12 cellular contexts compared by ENCODE assay signal in genomic region chr3:69009559-69010410, GRCh38. TPM values are rescaled to one million over a fixed set of nuclear protein-coding genes. Genes with fewer than 3 reads are reported as not detected.
DNase-seq lines count a peak whose midpoint lies in the region; ATAC-seq and TF ChIP-seq lines count a peak whose summit lies in the region.
"Had no signal": no experiment of that assay in that cellular context is flagged by ENCODE, and none has a peak within 500 bp of the region (broad histone marks: within the 10 kb centered on the region; RNA-seq: fewer than 3 reads in every experiment).

No MANE protein-coding gene starts in this region.

- H3K27ac Mint-ChIP-seq in GM23338 = peak overlapping the region; percentile 89
- peak overlapping the region; percentile 53 for H3K27ac Mint-ChIP-seq in stimulated activated effector memory CD8-positive, alpha-beta T cell treated with anti-CD3 and anti-CD28 coated beads, Interleukin-12 subunit alpha, Interleukin-12 subunit beta, amount 100 ng/mL, for 72 hours
- no peak overlapping the region for H3K27ac Mint-ChIP-seq in activated naive CD4-positive, alpha-beta T cell treated with anti-CD3 and anti-CD28 coated beads, Interleukin-2, amount 50 U/mL, for 72 hours
- H3K27ac Mint-ChIP-seq: activated naive CD8-positive, alpha-beta T cell treated with anti-CD3 and anti-CD28 coated beads for 36 hours had no signal

- CTCF ChIA-PET in mammary epithelial cell (lab: Charles Lee; ENCODE audit: low non-redundant PET) = interaction anchor here (0.7 kb wide), 1 partner anchor 243 kb away, joined by 26 read pairs; no protein-coding TSS in a partner anchor

- DNase-seq in GM23338 (ENCODE audit: low spot score) = peak; percentile 92
- peak; percentile 56 for DNase-seq in mammary epithelial cell
- peak; percentile 84 for DNase-seq in iris pigment epithelial cell (ENCODE audit: low read depth)
- DNase-seq in stimulated activated effector memory CD8-positive, alpha-beta T cell treated with anti-CD3 and anti-CD28 coated beads, Interleukin-12 subunit alpha, Interleukin-12 subunit beta, amount 100 ng/mL, for 72 hours (ENCODE audit: low spot score in 2 of 2) = no peak
- no peak for DNase-seq in DMS153 treated with DMSO at 0.1 percent for 48 hours (lab: John Stamatoyannopoulos, UW; ENCODE audit: unreplicated experiment)
- DNase-seq in substantia nigra (lab: John Stamatoyannopoulos, UW) = no peak
- no peak for DNase-seq in NCI-H446 (lab: John Stamatoyannopoulos, UW)
- no peak for DNase-seq in activated naive CD4-positive, alpha-beta T cell treated with anti-CD3 and anti-CD28 coated beads, Interleukin-2, amount 50 U/mL, for 72 hours (ENCODE audit: low spot score in 2 of 2)
- DNase-seq: activated CD4-positive, alpha-beta T cell treated with anti-CD3 and anti-CD28 coated beads for 1 hour; activated naive CD8-positive, alpha-beta T cell treated with anti-CD3 and anti-CD28 coated beads for 36 hours; PC-3 had no signal

- no peak overlapping the region for H2AFZ ChIP-seq in GM23338
- no peak overlapping the region for H2AFZ ChIP-seq in mammary epithelial cell (ENCODE audit: low read depth, low read length)
- H2AFZ ChIP-seq: parathyroid adenoma had no signal

- intact Hi-C loops in mammary epithelial cell (cut with micrococcal nuclease) = loop anchor here (10.0 kb wide), 1 partner anchor 665 kb away; no protein-coding TSS in a partner anchor

- TF ChIP-seq CTCF in GM23338 (conservative IDR thresholded peaks at IDR 0.05; ENCODE audit: low read depth in 2 of 2) (no peak), mammary epithelial cell (conservative IDR thresholded peaks at IDR 0.05 in 1 of 2, IDR thresholded peaks at IDR 0.05 in 1 of 2; ENCODE audit: extremely low read depth in 1 of 2, insufficient read depth in 1 of 2, low read depth in 1 of 2, low read length in 2 of 2) (no peak)

- 0 out of 2 replicates have a peak, but pooled peaks cover 5% of the 10 kb centered on the region for H3K36me3 ChIP-seq in GM23338 (ENCODE audit: insufficient read depth)
- H3K36me3 ChIP-seq in mammary epithelial cell (ENCODE audit: insufficient read depth, low read length) = peaks cover 19% of the 10 kb centered on the region

- no peaks in the 10 kb centered on the region for H3K9me3 Mint-ChIP-seq in GM23338
- H3K9me3 Mint-ChIP-seq in stimulated activated effector memory CD8-positive, alpha-beta T cell treated with anti-CD3 and anti-CD28 coated beads, Interleukin-12 subunit alpha, Interleukin-12 subunit beta, amount 100 ng/mL, for 72 hours = no peaks in the 10 kb centered on the region
- H3K9me3 Mint-ChIP-seq in activated naive CD4-positive, alpha-beta T cell treated with anti-CD3 and anti-CD28 coated beads, Interleukin-2, amount 50 U/mL, for 72 hours = no peaks in the 10 kb centered on the region
- H3K9me3 Mint-ChIP-seq: activated naive CD8-positive, alpha-beta T cell treated with anti-CD3 and anti-CD28 coated beads for 36 hours had no signal

- dilution Hi-C loops in mammary epithelial cell (cut with HindIII; ENCODE audit: low sequenced_read_pairs) = no loop called here

- H3K79me2 ChIP-seq in GM23338 (replicated peaks; ENCODE audit: insufficient read depth) (no peaks in the 10 kb centered on the region), mammary epithelial cell (ENCODE audit: insufficient read depth, low read length) (peaks cover 49% of the 10 kb centered on the region)
- H3K79me2 ChIP-seq: parathyroid adenoma had no signal

- H3K27me3 ChIP-seq in GM23338 (ENCODE audit: insufficient read depth) (peaks cover 5% of the 10 kb centered on the region; the same call in 1 of the 2 replicates), mammary epithelial cell (ENCODE audit: insufficient read depth, low read length) (no peaks in the 10 kb centered on the region)

- H3F3A ChIP-seq in GM23338 (replicated peaks; ENCODE audit: low read depth) = no peaks in the 10 kb centered on the region

- H3K9ac ChIP-seq in mammary epithelial cell (ENCODE audit: insufficient read depth, low read length) = no peak overlapping the region
- H3K9ac ChIP-seq: parathyroid adenoma had no signal

- H3K4me1 Mint-ChIP-seq in GM23338 = peaks cover 57% of the 10 kb centered on the region
- H3K4me1 Mint-ChIP-seq in stimulated activated effector memory CD8-positive, alpha-beta T cell treated with anti-CD3 and anti-CD28 coated beads, Interleukin-12 subunit alpha, Interleukin-12 subunit beta, amount 100 ng/mL, for 72 hours = peaks cover 14% of the 10 kb centered on the region

- in situ Hi-C loops in mammary epithelial cell (cut with MboI; ENCODE audit: low sequenced_read_pairs in 2 of 2) = no loop called here

- H3K4me2 ChIP-seq in GM23338 (peak overlapping the region; percentile 5), mammary epithelial cell (ENCODE audit: insufficient read depth, low read depth, low read length) (peak overlapping the region; percentile 31)

- H4K20me1 ChIP-seq in GM23338 (replicated peaks; ENCODE audit: insufficient read depth) (no peaks in the 10 kb centered on the region), mammary epithelial cell (ENCODE audit: insufficient read depth, low read length) (peaks cover 2% of the 10 kb centered on the region)

- ATAC-seq in GM23338 = peak; percentile 51
- ATAC-seq in stimulated activated effector memory CD8-positive, alpha-beta T cell treated with anti-CD3 and anti-CD28 coated beads, Interleukin-12 subunit alpha, Interleukin-12 subunit beta, amount 100 ng/mL, for 72 hours = no peak
- ATAC-seq in activated naive CD4-positive, alpha-beta T cell treated with anti-CD3 and anti-CD28 coated beads, Interleukin-2, amount 50 U/mL, for 72 hours = no peak
- ATAC-seq: PC-3 had no signal

- H3K9me3 ChIP-seq in mammary epithelial cell (replicated peaks; ENCODE audit: insufficient read depth, low read length) = no peaks in the 10 kb centered on the region

- H3K9me2 ChIP-seq in GM23338 (ENCODE audit: insufficient read depth) = no peaks in the 10 kb centered on the region

- peak overlapping the region; percentile 81 for H3K27ac ChIP-seq in GM23338 (ENCODE audit: low read depth)
- peak overlapping the region; percentile 63 for H3K27ac ChIP-seq in mammary epithelial cell (ENCODE audit: insufficient read depth, low read depth, low read length)
- no peak overlapping the region for H3K27ac ChIP-seq in substantia nigra (ENCODE audit: low read depth, low read length, poor library complexity, severe bottlenecking)
- H3K27ac ChIP-seq: parathyroid adenoma had no signal

- peaks cover 13% of the 10 kb centered on the region for H3K27me3 Mint-ChIP-seq in GM23338 (ENCODE audit: insufficient read depth, low read depth, poor library complexity)
- H3K27me3 Mint-ChIP-seq: activated naive CD8-positive, alpha-beta T cell treated with anti-CD3 and anti-CD28 coated beads for 36 hours had no signal

- no peak overlapping the region for H3K4me3 ChIP-seq in GM23338
- peak overlapping the region in 1 of 3 experiments; percentile 12 for H3K4me3 ChIP-seq in mammary epithelial cell (replicated peaks in 1 of 3; ENCODE audit: insufficient read depth in 1 of 3, low read depth in 2 of 3, low read length in 3 of 3)

- 11% methylated on average over 1 of the region's 3 CpGs for WGBS in mammary epithelial cell (ENCODE audit: low coverage, missing lambda C conversion rate)

- no TSS peak for BruUV-seq in mammary epithelial cell (replicated peaks; lab: Mats Ljungman, UMichigan)

- peaks cover 43% of the 10 kb centered on the region for H3K4me1 ChIP-seq in GM23338 (ENCODE audit: insufficient read depth)
- peaks cover 61% of the 10 kb centered on the region for H3K4me1 ChIP-seq in mammary epithelial cell (ENCODE audit: insufficient read depth, low read length)

- peaks cover 38% of the 10 kb centered on the region for H3K36me3 Mint-ChIP-seq in GM23338 (ENCODE audit: low read depth)
- peaks cover 61% of the 10 kb centered on the region for H3K36me3 Mint-ChIP-seq in stimulated activated effector memory CD8-positive, alpha-beta T cell treated with anti-CD3 and anti-CD28 coated beads, Interleukin-12 subunit alpha, Interleukin-12 subunit beta, amount 100 ng/mL, for 72 hours
- peaks cover 0 to 11% of the 10 kb centered on the region in 2 donors for H3K36me3 Mint-ChIP-seq in activated naive CD4-positive, alpha-beta T cell treated with anti-CD3 and anti-CD28 coated beads, Interleukin-2, amount 50 U/mL, for 72 hours

- peak overlapping the region; percentile 31 for H3K4me3 Mint-ChIP-seq in GM23338
- no peak overlapping the region for H3K4me3 Mint-ChIP-seq in stimulated activated effector memory CD8-positive, alpha-beta T cell treated with anti-CD3 and anti-CD28 coated beads, Interleukin-12 subunit alpha, Interleukin-12 subunit beta, amount 100 ng/mL, for 72 hours
- H3K4me3 Mint-ChIP-seq: activated naive CD8-positive, alpha-beta T cell treated with anti-CD3 and anti-CD28 coated beads for 36 hours had no signal

TF ChIP-seq in GM23338, 12 proteins besides CTCF, POLR2A, EP300 and RAD21 (continues in another document):
- TF ChIP-seq STAT1 (IDR thresholded peaks at IDR 0.05; ENCODE audit: unreplicated experiment) (no peak), JUNB (IDR thresholded peaks at IDR 0.05; ENCODE audit: unreplicated experiment) (no peak)

RNA-seq across cellular contexts. Expression of gene EOGT, which starts 3.7 kb away (rescaled TPM):
- total RNA-seq in GM23338 (2014; rRNA removed; shearing (Covaris generic)) = 26.8 and 27.2 TPM in 2 replicates
- 11.9 and 12.5 TPM in 2 replicates for polyA plus RNA-seq in GM23338 (2016; fragmentation: Nextera tagmentation; extraction: Ambion mirVana)
- total RNA-seq in mammary epithelial cell = 100 to 1,000 TPM in 1 of 2 donors, 10 to 100 TPM in 1; 52.4 to 194 TPM
- 28.8 TPM for polyA plus RNA-seq in mammary epithelial cell
- polyA minus RNA-seq in mammary epithelial cell = 38.8 TPM
- 10 to 100 TPM in 1 of 2 donors, 1 to 10 TPM in 1; 7.9 to 13.7 TPM for total RNA-seq in activated naive CD4-positive, alpha-beta T cell treated with anti-CD3 and anti-CD28 coated beads, Interleukin-2, amount 50 U/mL, for 72 hours

RNA-seq across cellular contexts. Expression of gene TMF1, which starts 42.3 kb away (rescaled TPM):
- total RNA-seq in GM23338 (2014; rRNA removed; shearing (Covaris generic)) = 10.4 and 15.8 TPM in 2 replicates
- polyA plus RNA-seq in GM23338 (2016; fragmentation: Nextera tagmentation; extraction: Ambion mirVana) (21.3 TPM in 2 replicates), mammary epithelial cell (11.9 TPM)
- total RNA-seq in mammary epithelial cell = 10 to 100 TPM; 35.4 to 46.3 TPM
- 12.4 TPM for polyA minus RNA-seq in mammary epithelial cell
- total RNA-seq in activated naive CD4-positive, alpha-beta T cell treated with anti-CD3 and anti-CD28 coated beads, Interleukin-2, amount 50 U/mL, for 72 hours = 10 to 100 TPM; 43.2 to 44.3 TPM

Comparison
In these comparisons a context has a peak if more than half of its experiments do, and no peak if none do; other contexts are left out.
1. DNase-seq: peak in GM23338 (single experiment), mammary epithelial cell (single experiment) and iris pigment epithelial cell (single experiment); none in stimulated activated effector memory CD8-positive, alpha-beta T cell treated with anti-CD3 and anti-CD28 coated beads, Interleukin-12 subunit alpha, Interleukin-12 subunit beta, amount 100 ng/mL, for 72 hours (0 of 2), DMS153 treated with DMSO at 0.1 percent for 48 hours (single experiment), substantia nigra (0 of 49), NCI-H446 (0 of 2) and activated naive CD4-positive, alpha-beta T cell treated with anti-CD3 and anti-CD28 coated beads, Interleukin-2, amount 50 U/mL, for 72 hours (0 of 2).
2. H3K27ac Mint-ChIP-seq: peak in GM23338 (single experiment) and stimulated activated effector memory CD8-positive, alpha-beta T cell treated with anti-CD3 and anti-CD28 coated beads, Interleukin-12 subunit alpha, Interleukin-12 subunit beta, amount 100 ng/mL, for 72 hours (single experiment); none in activated naive CD4-positive, alpha-beta T cell treated with anti-CD3 and anti-CD28 coated beads, Interleukin-2, amount 50 U/mL, for 72 hours (0 of 2).